Comparison of ENCODE assay signal across 8 cellular contexts in genomic region chr6:11043961-11044711, GRCh38. TPM values are rescaled to one million over a fixed set of nuclear protein-coding genes. Genes with fewer than 3 reads are reported as not detected.
DNase-seq lines count a peak whose midpoint lies in the region; ATAC-seq and TF ChIP-seq lines count a peak whose summit lies in the region.

TSS of gene ELOVL2 (minus strand) at chr6:11044305. CDS start at chr6:11044230, 75 bp downstream.

- H3K4me3 Mint-ChIP-seq in activated CD8-positive, alpha-beta T cell treated with anti-CD3 and anti-CD28 coated beads for 36 hours: peak within 1 kb of the TSS; percentile 65

- H3K27ac ChIP-seq in HUES6 (ENCODE audit: low read depth, low read length) (no peak within 1 kb of the TSS), neutrophil (no peak within 1 kb of the TSS)

- peaks cover 8% of the 10 kb centered on the region for H3K4me1 Mint-ChIP-seq in activated CD8-positive, alpha-beta T cell treated with anti-CD3 and anti-CD28 coated beads for 36 hours (ENCODE audit: low read depth)

- no peaks in the 10 kb centered on the region for H3K36me3 ChIP-seq in HUES6 (ENCODE audit: control insufficient read depth, insufficient read depth, low read length)
- H3K36me3 ChIP-seq in neutrophil: no peaks in the 10 kb centered on the region

- H3K9me3 Mint-ChIP-seq in activated CD8-positive, alpha-beta T cell treated with anti-CD3 and anti-CD28 coated beads for 36 hours: no peaks in the 10 kb centered on the region

- H3K9me3 ChIP-seq in HUES6 (ENCODE audit: control insufficient read depth, insufficient read depth, low read depth, low read length): no peaks in the 10 kb centered on the region
- H3K9me3 ChIP-seq in neutrophil: no peaks in the 10 kb centered on the region

- peaks cover 2% of the 10 kb centered on the region for H3K36me3 Mint-ChIP-seq in activated CD8-positive, alpha-beta T cell treated with anti-CD3 and anti-CD28 coated beads for 36 hours (ENCODE audit: low read depth)

- intact Hi-C loops in Right ventricle myocardium inferior (cut with DNase I): loop anchor here (5.0 kb wide), 1 partner anchor 42 kb away; no protein-coding TSS in a partner anchor
- intact Hi-C loops in cardiac septum (cut with DNase I): no loop called here
- intact Hi-C loops in activated CD8-positive, alpha-beta T cell treated with anti-CD3 and anti-CD28 coated beads for 36 hours (cut with micrococcal nuclease): no loop called here

- POLR2A ChIA-PET in activated CD8-positive, alpha-beta T cell treated with anti-CD3 and anti-CD28 coated beads for 36 hours (lab: Charles Lee): no interaction called here

- H3K27me3 ChIP-seq in HUES6 (ENCODE audit: control insufficient read depth, insufficient read depth, low read length) (peaks cover 46% of the 10 kb centered on the region), neutrophil (peaks cover 100% of the 10 kb centered on the region)

- H3K4me3 ChIP-seq in HUES6 (ENCODE audit: low read depth, low read length) (peak within 1 kb of the TSS; percentile 78), neutrophil (ENCODE audit: low read depth in 1 of 2, low read length in 1 of 2) (peak within 1 kb of the TSS; percentile 23 to 43)

- no peak within 1 kb of the TSS for H3K27ac Mint-ChIP-seq in activated CD8-positive, alpha-beta T cell treated with anti-CD3 and anti-CD28 coated beads for 36 hours

- no peaks in the 10 kb centered on the region for H3K4me1 ChIP-seq in HUES6 (ENCODE audit: control insufficient read depth, insufficient read depth, low read length)
- H3K4me1 ChIP-seq in neutrophil (ENCODE audit: control insufficient read depth in 1 of 2, insufficient read depth in 1 of 2, low read depth in 1 of 2, low read length in 1 of 2): peaks cover 4 to 12% of the 10 kb centered on the region in 2 experiments

- TF ChIP-seq CTCF in activated CD8-positive, alpha-beta T cell treated with anti-CD3 and anti-CD28 coated beads for 36 hours (IDR thresholded peaks at IDR 0.05): peak; percentile 62
- TF ChIP-seq CTCF in neutrophil (IDR thresholded peaks at IDR 0.05): peak; percentile 12

- peaks cover 58% of the 10 kb centered on the region for H3K27me3 Mint-ChIP-seq in activated CD8-positive, alpha-beta T cell treated with anti-CD3 and anti-CD28 coated beads for 36 hours

- ATAC-seq in Right ventricle myocardium inferior: peak; percentile 87
- peak; percentile 73 for ATAC-seq in activated CD8-positive, alpha-beta T cell treated with anti-CD3 and anti-CD28 coated beads for 36 hours

- peak; percentile 68 for DNase-seq in Right ventricle myocardium inferior (ENCODE audit: missing footprints)
- no peak for DNase-seq in cardiac septum (ENCODE audit: low spot score)
- peak; percentile 25 for DNase-seq in activated CD8-positive, alpha-beta T cell treated with anti-CD3 and anti-CD28 coated beads for 36 hours
- peak; percentile 22 for DNase-seq in fibroblast of peridontal ligament (ENCODE audit: extremely low read depth)
- DNase-seq in NCI-H2171 treated with DMSO at 0.1 percent for 48 hours (lab: John Stamatoyannopoulos, UW): no peak
- DNase-seq in kidney glomerular epithelial cell (lab: John Stamatoyannopoulos, UW): no peak

- peak within 1 kb of the TSS; percentile 59 for H3K9ac ChIP-seq in HUES6 (ENCODE audit: low read length)

- CTCF ChIA-PET in activated CD8-positive, alpha-beta T cell treated with anti-CD3 and anti-CD28 coated beads for 36 hours (lab: Charles Lee): no interaction called here

RNA-seq across cellular contexts. Expression of gene ELOVL2, which starts in this region (rescaled TPM):
- total RNA-seq in Right ventricle myocardium inferior: 2.4 TPM
- 1.8 TPM for total RNA-seq in cardiac septum
- not detected for total RNA-seq in activated CD8-positive, alpha-beta T cell treated with anti-CD3 and anti-CD28 coated beads for 36 hours

Comparison
In these comparisons a context has a peak if more than half of its experiments do, and no peak if none do; other contexts are left out.
1. DNase-seq: peak in Right ventricle myocardium inferior (single experiment) and fibroblast of peridontal ligament (single experiment); none in cardiac septum (single experiment), NCI-H2171 treated with DMSO at 0.1 percent for 48 hours (single experiment) and kidney glomerular epithelial cell (single experiment).
2. Peak in DNase-seq and ATAC-seq in activated CD8-positive, alpha-beta T cell treated with anti-CD3 and anti-CD28 coated beads for 36 hours; RNA of the gene not detected or under 1 TPM.